8 cellular contexts compared by ENCODE assay signal in genomic region chr1:8182034-8182761, GRCh38.
DNase-seq lines count a peak whose midpoint lies in the region; ATAC-seq, FAIRE-seq and TF ChIP-seq lines count a peak whose summit lies in the region.

No MANE protein-coding gene starts in this region.

- no peak overlapping the region for H3K56ac ChIP-seq in IMR-90 (ENCODE audit: extremely low read depth, insufficient read depth, low read length)

- H3K4me1 ChIP-seq in IMR-90 (ENCODE audit: control insufficient read depth, insufficient read depth, low read length) = peaks cover 4% of the 10 kb centered on the region; the same call in 1 of the 2 replicates

- DNase-seq in NCI-H2196 (lab: John Stamatoyannopoulos, UW; ENCODE audit: unreplicated experiment) = peak; percentile 39
- DNase-seq in NCI-H2196 treated with DMSO at 0.1 percent for 48 hours (lab: John Stamatoyannopoulos, UW; ENCODE audit: unreplicated experiment) = no peak
- peak; percentile 50 for DNase-seq in IMR-90
- DNase-seq in bronchial epithelial cell (ENCODE audit: low read depth) = peak; percentile 98
- DNase-seq in skeletal muscle cell (ENCODE audit: low read depth) = peak; percentile 26
- DNase-seq in KBM-7 = no peak
- no peak for DNase-seq in DMS114 treated with DMSO at 0.1 percent for 48 hours (lab: John Stamatoyannopoulos, UW; ENCODE audit: unreplicated experiment)
- DNase-seq in NCI-H1436 treated with DMSO at 0.1 percent for 48 hours (lab: John Stamatoyannopoulos, UW) = no peak

- no peak for TF ChIP-seq POLR2A in IMR-90 (IDR thresholded peaks at IDR 0.05; ENCODE audit: low read depth, low read length)

- H3K14ac ChIP-seq in IMR-90 (replicated peaks; ENCODE audit: low read depth, low read length) = no peak overlapping the region

- no peak overlapping the region for H3K23ac ChIP-seq in IMR-90 (ENCODE audit: low read depth, low read length)

- H3K4ac ChIP-seq in IMR-90 (ENCODE audit: low read depth, low read length) = no peak overlapping the region

- no peaks in the 10 kb centered on the region for H4K20me1 ChIP-seq in IMR-90 (ENCODE audit: insufficient read depth, low read length)

- no peak for ATAC-seq in IMR-90 (ENCODE audit: low read depth)

- CTCF ChIA-PET in IMR-90 (lab: Yijun Ruan, JAX) = no interaction called here

- no peaks in the 10 kb centered on the region; the same call in 1 of the 2 replicates for H3K9me1 ChIP-seq in IMR-90 (ENCODE audit: insufficient read depth, low read length)

- FAIRE-seq in bronchial epithelial cell (lab: Jason Lieb, UNC) = peak; percentile 83

- no peak overlapping the region for H2AK5ac ChIP-seq in IMR-90 (ENCODE audit: low read depth, low read length)

- H2BK5ac ChIP-seq in IMR-90 (ENCODE audit: low read depth, low read length, poor library complexity, severe bottlenecking) = no peak overlapping the region

- H3K79me1 ChIP-seq in IMR-90 (ENCODE audit: low read depth in 1 of 2, low read length in 2 of 2) = no peaks in the 10 kb centered on the region

- TF ChIP-seq RAD21 in IMR-90 (IDR thresholded peaks at IDR 0.05; ENCODE audit: low read length) = no peak

- WGBS in IMR-90 (ENCODE audit: extremely low coverage in 2 of 2, insufficient read length in 1 of 2), 2 experiments = no CpG with 5 or more reads among the region's 12 CpGs

- peaks cover 10% of the 10 kb centered on the region for H3K9me3 ChIP-seq in IMR-90 (ENCODE audit: control insufficient read depth, insufficient read depth, low read length)

- H3K27me3 ChIP-seq in IMR-90 (ENCODE audit: control insufficient read depth, insufficient read depth, low read length) (no peaks in the 10 kb centered on the region), bronchial epithelial cell (ENCODE audit: control insufficient read depth, insufficient read depth, low read length) (no peaks in the 10 kb centered on the region)

- intact Hi-C loops in IMR-90 (cut with micrococcal nuclease) = no loop called here

- TF ChIP-seq CTCF in IMR-90 (conservative IDR thresholded peaks at IDR 0.05; ENCODE audit: low read depth, low read length) (no peak), bronchial epithelial cell (IDR thresholded peaks at IDR 0.05; ENCODE audit: insufficient read depth, low read length, severe bottlenecking) (no peak)

- H4K8ac ChIP-seq in IMR-90 (ENCODE audit: low read depth in 2 of 2, low read length in 2 of 2) = no peak overlapping the region

- H2BK20ac ChIP-seq in IMR-90 (ENCODE audit: low read depth, low read length) = no peak overlapping the region; the same call in 1 of the 2 replicates

- H2BK15ac ChIP-seq in IMR-90 (ENCODE audit: low read depth, low read length) = 0 out of 3 replicates have a peak overlapping the region, but pooled peaks have one; percentile 21

- H2AFZ ChIP-seq in IMR-90 (replicated peaks; ENCODE audit: low read length, poor library complexity) = no peak overlapping the region

- dilution Hi-C loops in IMR-90 (cut with HindIII; ENCODE audit: low sequenced_read_pairs, unreplicated experiment) = no loop called here

- POLR2A ChIA-PET in IMR-90 (lab: Charles Lee; ENCODE audit: unreplicated experiment) = no interaction called here

- no peaks in the 10 kb centered on the region for H3K36me3 ChIP-seq in IMR-90 (ENCODE audit: control insufficient read depth, insufficient read depth, low read length)
- no peaks in the 10 kb centered on the region for H3K36me3 ChIP-seq in bronchial epithelial cell (ENCODE audit: control insufficient read depth, insufficient read depth, low read length)

- no peak overlapping the region for H4K5ac ChIP-seq in IMR-90 (ENCODE audit: low read depth, low read length)

- H3K4me3 ChIP-seq in IMR-90 (ENCODE audit: insufficient read depth, low read depth, low read length) = no peak overlapping the region
- no peak overlapping the region for H3K4me3 ChIP-seq in bronchial epithelial cell (ENCODE audit: low read depth, low read length)
- H3K4me3 ChIP-seq in skeletal muscle cell (ENCODE audit: low read depth, low read length) = no peak overlapping the region

- H3K18ac ChIP-seq in IMR-90 (ENCODE audit: low read depth, low read length) = no peak overlapping the region

- H4K91ac ChIP-seq in IMR-90 (ENCODE audit: insufficient read depth, low read depth, low read length) = no peak overlapping the region

- BruUV-seq in IMR-90 (replicated peaks; lab: Mats Ljungman, UMichigan) = no TSS peak

- no peak overlapping the region for H3K27ac ChIP-seq in IMR-90 (ENCODE audit: insufficient read depth, low read length)

- H2BK120ac ChIP-seq in IMR-90 (ENCODE audit: low read depth, low read length) = 0 out of 2 replicates have a peak overlapping the region, but pooled peaks have one; percentile 19

- H3K9ac ChIP-seq in IMR-90 (ENCODE audit: low read depth, low read length) = no peak overlapping the region

- no peak overlapping the region for H2AK9ac ChIP-seq in IMR-90 (replicated peaks; ENCODE audit: low read depth, low read length, poor library complexity)

- H3K4me2 ChIP-seq in IMR-90 (ENCODE audit: low read depth, low read length) = no peak overlapping the region

- in situ Hi-C loops in IMR-90 (cut with MboI; ENCODE audit: low sequenced_read_pairs) (no loop called here), KBM-7 (cut with MboI; ENCODE audit: low pct_unique_long_range_greater_than_20kb, low sequenced_read_pairs) (no loop called here)

TF ChIP-seq in IMR-90, 13 proteins besides CTCF, POLR2A, EP300 and RAD21:
- TF ChIP-seq MAFK (IDR thresholded peaks at IDR 0.05; ENCODE audit: low read depth, low read length) (no peak), RCOR1 (IDR thresholded peaks at IDR 0.05; ENCODE audit: insufficient replicate concordance, low read length) (no peak), SMC3 (IDR thresholded peaks at IDR 0.05; ENCODE audit: low read depth, low read length) (no peak), MAZ (IDR thresholded peaks at IDR 0.05; ENCODE audit: borderline replicate concordance, low read depth, low read length) (no peak), CHD1 (IDR thresholded peaks at IDR 0.05; ENCODE audit: low read depth, low read length) (no peak), NFE2L2 (IDR thresholded peaks at IDR 0.05; ENCODE audit: low read depth, low read length) (no peak), RFX5 (IDR thresholded peaks at IDR 0.05; ENCODE audit: low read depth, low read length) (no peak), FOS (IDR thresholded peaks at IDR 0.05; ENCODE audit: low read depth, low read length) (no peak), USF2 (IDR thresholded peaks at IDR 0.05; ENCODE audit: low read depth, low read length) (no peak), CEBPB (IDR thresholded peaks at IDR 0.05; ENCODE audit: low read depth, low read length) (no peak), BHLHE40 (IDR thresholded peaks at IDR 0.05; ENCODE audit: low read depth, low read length) (no peak), MXI1 (IDR thresholded peaks at IDR 0.05; ENCODE audit: borderline replicate concordance, low read depth, low read length) (no peak)
- TF ChIP-seq, protein P1, sequence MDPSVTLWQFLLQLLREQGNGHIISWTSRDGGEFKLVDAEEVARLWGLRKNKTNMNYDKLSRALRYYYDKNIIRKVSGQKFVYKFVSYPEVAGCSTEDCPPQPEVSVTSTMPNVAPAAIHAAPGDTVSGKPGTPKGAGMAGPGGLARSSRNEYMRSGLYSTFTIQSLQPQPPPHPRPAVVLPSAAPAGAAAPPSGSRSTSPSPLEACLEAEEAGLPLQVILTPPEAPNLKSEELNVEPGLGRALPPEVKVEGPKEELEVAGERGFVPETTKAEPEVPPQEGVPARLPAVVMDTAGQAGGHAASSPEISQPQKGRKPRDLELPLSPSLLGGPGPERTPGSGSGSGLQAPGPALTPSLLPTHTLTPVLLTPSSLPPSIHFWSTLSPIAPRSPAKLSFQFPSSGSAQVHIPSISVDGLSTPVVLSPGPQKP (IDR thresholded peaks at IDR 0.05; ENCODE audit: borderline replicate concordance, low read depth, low read length) = no peak

Comparison
In these comparisons a context has a peak if more than half of its experiments do, and no peak if none do; other contexts are left out.
1. DNase-seq: peak in NCI-H2196 (single experiment), IMR-90 (single experiment), bronchial epithelial cell (single experiment) and skeletal muscle cell (single experiment); none in NCI-H2196 treated with DMSO at 0.1 percent for 48 hours (single experiment), KBM-7 (single experiment), DMS114 treated with DMSO at 0.1 percent for 48 hours (single experiment) and NCI-H1436 treated with DMSO at 0.1 percent for 48 hours (single experiment).